Comparison of ENCODE assay signal across 8 cellular contexts in the genomic region with DNA sequence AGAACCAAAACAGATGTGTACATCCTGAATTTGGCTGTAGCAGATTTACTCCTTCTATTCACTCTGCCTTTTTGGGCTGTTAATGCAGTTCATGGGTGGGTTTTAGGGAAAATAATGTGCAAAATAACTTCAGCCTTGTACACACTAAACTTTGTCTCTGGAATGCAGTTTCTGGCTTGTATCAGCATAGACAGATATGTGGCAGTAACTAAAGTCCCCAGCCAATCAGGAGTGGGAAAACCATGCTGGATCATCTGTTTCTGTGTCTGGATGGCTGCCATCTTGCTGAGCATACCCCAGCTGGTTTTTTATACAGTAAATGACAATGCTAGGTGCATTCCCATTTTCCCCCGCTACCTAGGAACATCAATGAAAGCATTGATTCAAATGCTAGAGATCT. TPM values are rescaled to one million over a fixed set of nuclear protein-coding genes. Genes with fewer than 3 reads are reported as not detected.
"Had no signal": no experiment of that assay in that cellular context is flagged by ENCODE, and none has a peak within 500 bp of the region (broad histone marks: within the 10 kb centered on the region; RNA-seq: fewer than 3 reads in every experiment).

No MANE protein-coding gene starts in this region.

RNA-seq across cellular contexts. Expression of a gene that starts 3.5 kb away (rescaled TPM):
- total RNA-seq: activated CD4-positive, alpha-beta memory T cell treated with anti-CD3 and anti-CD28 coated beads for 36 hours; activated CD8-positive, alpha-beta memory T cell treated with anti-CD3 and anti-CD28 coated beads for 36 hours; activated CD8-positive, alpha-beta memory T cell treated with anti-CD3 and anti-CD28 coated beads, Interleukin-2, amount 10 ng/mL, durations not matched to agents 7 days and 5 days; activated CD8-positive, alpha-beta T cell treated with anti-CD3 and anti-CD28 coated beads, Interleukin-2, amount 10 ng/mL, durations not matched to agents 7 days and 5 days; activated naive CD4-positive, alpha-beta T cell treated with anti-CD3 and anti-CD28 coated beads for 36 hours; activated T-helper 2 cell treated with anti-CD3 and anti-CD28 coated beads, Interferon-gamma antibody, Interleukin-2, Interleukin-4, amounts not matched to agents 10 μg/mL and 5 μg/mL and 100 μg/mL, durations not matched to agents 14 hours and 24 hours and 36 hours; chondrocyte; frontal cortex had no signal
